In the genomic region with DNA sequence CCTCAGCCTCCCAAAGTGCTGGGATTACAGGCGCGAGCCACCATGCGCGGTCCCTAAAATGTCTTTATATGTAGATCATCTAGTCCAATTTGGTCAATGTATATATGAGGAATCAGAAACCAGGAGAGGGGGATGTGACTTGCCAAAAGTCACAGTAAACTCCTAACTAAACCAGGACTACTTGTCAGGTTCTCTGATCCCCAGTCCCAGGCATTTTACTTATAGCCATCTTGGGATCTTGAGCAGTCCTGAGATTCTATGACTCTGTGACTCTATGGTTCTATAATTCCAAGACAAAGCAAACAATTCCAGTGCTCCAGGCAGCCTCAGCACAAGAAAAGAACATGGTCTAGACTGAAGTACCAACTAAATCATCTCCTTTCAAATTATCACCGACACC, we compare ENCODE assay signal across 21 cellular contexts. TPM values are rescaled to one million over a fixed set of nuclear protein-coding genes. Genes with fewer than 3 reads are reported as not detected.
"Had no signal": no experiment of that assay in that cellular context is flagged by ENCODE, and none has a peak within 500 bp of the region (broad histone marks: within the 10 kb centered on the region; RNA-seq: fewer than 3 reads in every experiment).

A gene with protein sequence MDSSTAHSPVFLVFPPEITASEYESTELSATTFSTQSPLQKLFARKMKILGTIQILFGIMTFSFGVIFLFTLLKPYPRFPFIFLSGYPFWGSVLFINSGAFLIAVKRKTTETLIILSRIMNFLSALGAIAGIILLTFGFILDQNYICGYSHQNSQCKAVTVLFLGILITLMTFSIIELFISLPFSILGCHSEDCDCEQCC (plus strand): TSS at position 301 of the 400 bp plus-strand sequence. CDS start 103 bp downstream, outside the sequence.

- H3K27ac ChIP-seq: SJCRH30 had no signal

- H3K4me3 ChIP-seq: K562, MG63, SJCRH30 had no signal

- H3K36me3 ChIP-seq: MG63, SJCRH30 had no signal

- ATAC-seq: HepG2, K562, Panc1, Right ventricle myocardium inferior, SK-N-SH treated with all-trans-retinoic acid at 6 μM for 48 hours had no signal

- DNase-seq: IMR-90, NCI-H1092 treated with DMSO at 0.1 percent for 48 hours, NCI-H1436, NCI-H187, NCI-H2081 treated with DMSO at 0.1 percent for 48 hours, NCI-H2171, NCI-H226, NCI-H446, NCI-H510A, NCI-H524 treated with DMSO at 0.1 percent for 48 hours, NCI-H774 had no signal

- H3K9me3 ChIP-seq: MG63, SJCRH30 had no signal

- H3K27me3 ChIP-seq: MG63, SJCRH30 had no signal

RNA-seq across cellular contexts. Expression of the gene that starts here (rescaled TPM):
- total RNA-seq: HepG2, HT1080, IMR-90, K562, LHCN-M2, PC-3, Right ventricle myocardium inferior, SJCRH30 had no signal
